ENCODE assay signal across 8 cellular contexts in genomic region chr9:86282979-86283535, GRCh38. TPM values are rescaled to one million over a fixed set of nuclear protein-coding genes. Genes with fewer than 3 reads are reported as not detected.
DNase-seq lines count a peak whose midpoint lies in the region; ATAC-seq, FAIRE-seq and TF ChIP-seq lines count a peak whose summit lies in the region.

No MANE protein-coding gene starts in this region.

- in situ Hi-C loops in HAP-1 (cut with MboI; ENCODE audit: low sequenced_read_pairs) = no loop called here
- in situ Hi-C loops in brain microvascular endothelial cell (cut with HindIII; ENCODE audit: low pct_ligation_motif_present, low sequenced_read_pairs) = no loop called here

- no peak for FAIRE-seq in kidney (lab: Jason Lieb, UNC)

- H3K4me3 ChIP-seq in HAP-1 = peak overlapping the region; percentile 87
- H3K4me3 ChIP-seq in brain microvascular endothelial cell (ENCODE audit: low read depth, low read length) = peak overlapping the region; percentile 96
- peak overlapping the region; percentile 90 to 96 for H3K4me3 ChIP-seq in kidney (ENCODE audit: low read length in 2 of 2)

- intact Hi-C loops in kidney (cut with DNase I) = no loop called here

- peak; percentile 58 for ATAC-seq in stimulated activated naive CD8-positive, alpha-beta T cell treated with anti-CD3 and anti-CD28 coated beads, Interleukin-15, Interleukin-2, amounts not matched to agents 100 U/mL and 50 U/mL, for 24 hours

- H3K27ac ChIP-seq in brain microvascular endothelial cell (peak overlapping the region; percentile 98), kidney (ENCODE audit: low read depth in 2 of 2, low read length in 2 of 2) (peak overlapping the region; percentile 96)

- TF ChIP-seq CTCF in brain microvascular endothelial cell (IDR thresholded peaks at IDR 0.05; ENCODE audit: low read depth, low read length, missing control alignments) (no peak), kidney (IDR thresholded peaks at IDR 0.05; ENCODE audit: borderline replicate concordance, extremely low read depth, insufficient read depth) (no peak)

- H3K4me1 ChIP-seq in HAP-1 (peaks cover 21% of the 10 kb centered on the region), kidney (ENCODE audit: control insufficient read depth in 1 of 2, insufficient read depth in 1 of 2, low read depth in 1 of 2, low read length in 2 of 2) (peaks cover 8 to 13% of the 10 kb centered on the region in 2 donors)

- H3K9me3 ChIP-seq in HAP-1 = no peaks in the 10 kb centered on the region
- H3K9me3 ChIP-seq in kidney (ENCODE audit: control insufficient read depth in 1 of 2, low read length in 2 of 2) = no peaks in the 10 kb centered on the region

- DNase-seq in DMS53 treated with DMSO at 0.1 percent for 48 hours (lab: John Stamatoyannopoulos, UW; ENCODE audit: unreplicated experiment) = peak; percentile 71
- no peak for DNase-seq in DMS53 (lab: John Stamatoyannopoulos, UW)
- peak in 1 of 2 experiments; percentile 44 for DNase-seq in HAP-1 (ENCODE audit: low spot score in 2 of 2)
- DNase-seq in NCI-H2107 treated with DMSO at 0.1 percent for 48 hours (lab: John Stamatoyannopoulos, UW; ENCODE audit: unreplicated experiment) = peak; percentile 56
- DNase-seq in brain microvascular endothelial cell = peak; percentile 79
- DNase-seq in kidney = no peak
- no peak for DNase-seq in stimulated activated naive CD8-positive, alpha-beta T cell treated with anti-CD3 and anti-CD28 coated beads, Interleukin-15, Interleukin-2, amounts not matched to agents 100 U/mL and 50 U/mL, for 24 hours
- no peak for DNase-seq in cerebellar nuclear complex (lab: John Stamatoyannopoulos, UW)

- H3K36me3 ChIP-seq in HAP-1 (replicated peaks) (peaks cover 6% of the 10 kb centered on the region; the same call in 1 of the 2 replicates), brain microvascular endothelial cell (replicated peaks) (no peaks in the 10 kb centered on the region), kidney (ENCODE audit: control insufficient read depth in 1 of 2, insufficient read depth in 2 of 2, low read length in 2 of 2) (peaks cover 4 to 6% of the 10 kb centered on the region in 2 donors)

- peak overlapping the region; percentile 96 to 98 for H3K9ac ChIP-seq in kidney (ENCODE audit: low read length in 2 of 2)

- H3K27me3 ChIP-seq in HAP-1 (ENCODE audit: low read depth) (no peaks in the 10 kb centered on the region), brain microvascular endothelial cell (replicated peaks) (no peaks in the 10 kb centered on the region)

RNA-seq across cellular contexts. Expression of gene ISCA1, which starts 0.7 kb away (rescaled TPM):
- total RNA-seq in kidney = 31.0 TPM
- polyA plus RNA-seq in kidney (ENCODE audit: insufficient read depth, low read depth, low replicate concordance) = 67.1 TPM

RNA-seq across cellular contexts. Expression of gene C9orf153, which starts 23.6 kb away (rescaled TPM):
- not detected for total RNA-seq in kidney
- polyA plus RNA-seq in kidney (ENCODE audit: insufficient read depth, low read depth, low replicate concordance) = not detected

Comparison
In these comparisons a context has a peak if more than half of its experiments do, and no peak if none do; other contexts are left out.
1. DNase-seq: peak in DMS53 treated with DMSO at 0.1 percent for 48 hours (single experiment), NCI-H2107 treated with DMSO at 0.1 percent for 48 hours (single experiment) and brain microvascular endothelial cell (single experiment); none in DMS53 (single experiment), kidney (single experiment), stimulated activated naive CD8-positive, alpha-beta T cell treated with anti-CD3 and anti-CD28 coated beads, Interleukin-15, Interleukin-2, amounts not matched to agents 100 U/mL and 50 U/mL, for 24 hours (single experiment) and cerebellar nuclear complex (0 of 2).
2. Peak in every context shown above with its lines, with median percentiles within 50 percentile points of each other: H3K4me3 ChIP-seq.